Comparison of ENCODE assay signal across 25 cellular contexts in the genomic region with DNA sequence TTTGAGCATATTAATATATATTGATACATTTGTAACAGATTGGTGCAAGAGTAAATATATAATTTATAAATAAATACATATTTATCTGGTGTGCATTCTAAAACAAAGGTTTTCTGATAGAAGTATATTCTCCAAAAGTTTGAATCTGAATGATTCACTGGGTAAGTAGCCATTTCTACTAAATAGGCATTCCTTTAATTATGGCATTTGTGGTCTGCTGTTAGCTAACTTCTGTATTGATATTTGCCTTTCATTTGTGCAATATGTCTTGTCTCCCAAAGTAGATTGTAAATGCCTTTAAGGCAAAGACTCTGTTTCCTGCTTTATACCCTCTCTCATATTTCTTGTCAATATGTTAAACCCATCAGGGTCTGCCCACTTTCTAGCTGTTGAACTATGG. TPM values are rescaled to one million over a fixed set of nuclear protein-coding genes. Genes with fewer than 3 reads are reported as not detected.
DNase-seq lines count a peak whose midpoint lies in the region; ATAC-seq, FAIRE-seq and TF ChIP-seq lines count a peak whose summit lies in the region.
"Had no signal": no experiment of that assay in that cellular context is flagged by ENCODE, and none has a peak within 500 bp of the region (broad histone marks: within the 10 kb centered on the region; RNA-seq: fewer than 3 reads in every experiment).

No MANE protein-coding gene starts in this region.

- POLR2A ChIA-PET in IMR-90 (lab: Charles Lee; ENCODE audit: unreplicated experiment) = no interaction called here

- H3K36me3 ChIP-seq in IMR-90 (ENCODE audit: control insufficient read depth, insufficient read depth, low read length) (no peaks in the 10 kb centered on the region), bronchial epithelial cell (ENCODE audit: control insufficient read depth, insufficient read depth, low read length) (no peaks in the 10 kb centered on the region), osteoblast (ENCODE audit: insufficient read depth, low read length) (no peaks in the 10 kb centered on the region)

- ATAC-seq in IMR-90 (ENCODE audit: low read depth) = peak; percentile 27; the same call in 1 of the 2 replicates
- ATAC-seq: A549, HCT116, T-cell had no signal

- H3K18ac ChIP-seq in IMR-90 (ENCODE audit: low read depth, low read length) = no peak overlapping the region

- no peak overlapping the region for H2AK9ac ChIP-seq in IMR-90 (replicated peaks; ENCODE audit: low read depth, low read length, poor library complexity)

- no peaks in the 10 kb centered on the region for H3K9me3 ChIP-seq in IMR-90 (ENCODE audit: control insufficient read depth, insufficient read depth, low read length)
- H3K9me3 ChIP-seq in osteoblast (ENCODE audit: low read depth, low read length) = no peaks in the 10 kb centered on the region
- H3K9me3 ChIP-seq: A549 had no signal

- no peak overlapping the region for H3K9ac ChIP-seq in IMR-90 (ENCODE audit: low read depth, low read length)

- H3K27me3 ChIP-seq in IMR-90 (ENCODE audit: control insufficient read depth, insufficient read depth, low read length) = no peaks in the 10 kb centered on the region
- no peaks in the 10 kb centered on the region for H3K27me3 ChIP-seq in bronchial epithelial cell (ENCODE audit: control insufficient read depth, insufficient read depth, low read length)
- no peaks in the 10 kb centered on the region for H3K27me3 ChIP-seq in osteoblast (ENCODE audit: insufficient read depth, low read length)

- no peak overlapping the region for H2BK15ac ChIP-seq in IMR-90 (ENCODE audit: low read depth, low read length)

- H2BK20ac ChIP-seq in IMR-90 (ENCODE audit: low read depth, low read length) = no peak overlapping the region; the same call in 1 of the 2 replicates

- no peaks in the 10 kb centered on the region for H4K20me1 ChIP-seq in IMR-90 (ENCODE audit: insufficient read depth, low read length)
- H4K20me1 ChIP-seq in osteoblast (ENCODE audit: insufficient read depth, low read length) = no peaks in the 10 kb centered on the region

- peaks cover 3% of the 10 kb centered on the region; the same call in 1 of the 2 replicates for H3K4me1 ChIP-seq in IMR-90 (ENCODE audit: control insufficient read depth, insufficient read depth, low read length)
- H3K4me1 ChIP-seq in osteoblast (ENCODE audit: insufficient read depth, low read length) = peaks cover 19% of the 10 kb centered on the region
- H3K4me1 ChIP-seq: A549 had no signal

- TF ChIP-seq CTCF in IMR-90 (conservative IDR thresholded peaks at IDR 0.05; ENCODE audit: low read depth, low read length) (no peak), bronchial epithelial cell (IDR thresholded peaks at IDR 0.05; ENCODE audit: insufficient read depth, low read length, severe bottlenecking) (no peak), osteoblast (IDR thresholded peaks at IDR 0.05; ENCODE audit: extremely low read depth, low read depth, low read length) (no peak)

- H2AFZ ChIP-seq in IMR-90 (replicated peaks; ENCODE audit: low read length, poor library complexity) (no peak overlapping the region), osteoblast (ENCODE audit: low read length) (no peak overlapping the region)
- H2AFZ ChIP-seq: PC-9 had no signal

- DNase-seq in ELR (ENCODE audit: low read depth) (peak; percentile 57), IMR-90 (peak; percentile 30), bronchial epithelial cell (ENCODE audit: low read depth) (peak; percentile 22), osteoblast (ENCODE audit: insufficient read length, low spot score, missing footprints) (peak; percentile 65), DMS53 (lab: John Stamatoyannopoulos, UW) (no peak), GOT3 (lab: John Stamatoyannopoulos, UW) (no peak), glomerular visceral epithelial cell (ENCODE audit: extremely low spot score) (no peak)
- DNase-seq: C1 segment of cervical spinal cord; CD4-positive, alpha-beta memory T cell; COR-L47; DMS79; Karpas-422; NCI-H1105 treated with DMSO at 0.1 percent for 48 hours; NCI-H2029; NCI-H446; NCI-H524 treated with DMSO at 0.1 percent for 48 hours; NCI-H82; NK-92 treated with Interleukin-12 subunit alpha and Interleukin-12 subunit beta, amount 100 ng/mL, for 24 hours; RPMI8226; SHP77; T-cell had no signal

- H2AK5ac ChIP-seq in IMR-90 (ENCODE audit: low read depth, low read length) = no peak overlapping the region

- H3K27ac ChIP-seq in IMR-90 (ENCODE audit: insufficient read depth, low read length) (no peak overlapping the region), osteoblast (ENCODE audit: low read depth, low read length) (no peak overlapping the region)
- H3K27ac ChIP-seq: A549, PC-9 had no signal

- CTCF ChIA-PET in IMR-90 (lab: Yijun Ruan, JAX) = interaction anchor here (1.2 kb wide), 1 partner anchor 12 kb away, joined by 3 read pairs; no protein-coding TSS in a partner anchor

- H2BK120ac ChIP-seq in IMR-90 (ENCODE audit: low read depth, low read length) = no peak overlapping the region

- H3K79me1 ChIP-seq in IMR-90 (ENCODE audit: low read depth in 1 of 2, low read length in 2 of 2) = no peaks in the 10 kb centered on the region

- intact Hi-C loops in IMR-90 (cut with micrococcal nuclease) = no loop called here

- no peak overlapping the region for H3K4ac ChIP-seq in IMR-90 (ENCODE audit: low read depth, low read length)

- H4K8ac ChIP-seq in IMR-90 (ENCODE audit: low read depth in 2 of 2, low read length in 2 of 2) = no peak overlapping the region

- no peaks in the 10 kb centered on the region for H3K9me1 ChIP-seq in IMR-90 (ENCODE audit: insufficient read depth, low read length)

- TF ChIP-seq RAD21 in IMR-90 (IDR thresholded peaks at IDR 0.05; ENCODE audit: low read length) = no peak

- H2BK5ac ChIP-seq in IMR-90 (ENCODE audit: low read depth, low read length, poor library complexity, severe bottlenecking) = no peak overlapping the region

- H3K56ac ChIP-seq in IMR-90 (ENCODE audit: extremely low read depth, insufficient read depth, low read length) = no peak overlapping the region

- H3K4me2 ChIP-seq in IMR-90 (ENCODE audit: low read depth, low read length) = no peak overlapping the region
- no peak overlapping the region for H3K4me2 ChIP-seq in osteoblast (ENCODE audit: insufficient read depth, low read length)
- H3K4me2 ChIP-seq: A549, PC-9 had no signal

- no peak overlapping the region for H4K91ac ChIP-seq in IMR-90 (ENCODE audit: insufficient read depth, low read depth, low read length)

- no peak for TF ChIP-seq POLR2A in IMR-90 (IDR thresholded peaks at IDR 0.05; ENCODE audit: low read depth, low read length)

- no peak overlapping the region for H4K5ac ChIP-seq in IMR-90 (ENCODE audit: low read depth, low read length)

- H3K23ac ChIP-seq in IMR-90 (ENCODE audit: low read depth, low read length) = no peak overlapping the region

- FAIRE-seq in bronchial epithelial cell (lab: Jason Lieb, UNC) = no peak
- FAIRE-seq: A549, GM18507 had no signal

- no peak overlapping the region for H3K4me3 ChIP-seq in IMR-90 (ENCODE audit: insufficient read depth, low read depth, low read length)
- no peak overlapping the region for H3K4me3 ChIP-seq in bronchial epithelial cell (ENCODE audit: low read depth, low read length)
- H3K4me3 ChIP-seq in osteoblast (ENCODE audit: insufficient read depth, low read length) = no peak overlapping the region
- H3K4me3 ChIP-seq: A549, PC-9 had no signal

- no TSS peak for BruUV-seq in IMR-90 (replicated peaks; lab: Mats Ljungman, UMichigan)

- in situ Hi-C loops in IMR-90 (cut with MboI; ENCODE audit: low sequenced_read_pairs) = no loop called here

- H3K79me2 ChIP-seq in osteoblast (ENCODE audit: insufficient read depth, low read length) = no peaks in the 10 kb centered on the region

- dilution Hi-C loops in IMR-90 (cut with HindIII; ENCODE audit: low sequenced_read_pairs, unreplicated experiment) = no loop called here

- H3K14ac ChIP-seq in IMR-90 (replicated peaks; ENCODE audit: low read depth, low read length) = no peak overlapping the region

TF ChIP-seq in IMR-90, 13 proteins besides CTCF, POLR2A, EP300 and RAD21:
- TF ChIP-seq MAZ (IDR thresholded peaks at IDR 0.05; ENCODE audit: borderline replicate concordance, low read depth, low read length) (no peak), NFE2L2 (IDR thresholded peaks at IDR 0.05; ENCODE audit: low read depth, low read length) (no peak), RCOR1 (IDR thresholded peaks at IDR 0.05; ENCODE audit: insufficient replicate concordance, low read length) (no peak), FOS (IDR thresholded peaks at IDR 0.05; ENCODE audit: low read depth, low read length) (no peak), CEBPB (IDR thresholded peaks at IDR 0.05; ENCODE audit: low read depth, low read length) (no peak), MXI1 (IDR thresholded peaks at IDR 0.05; ENCODE audit: borderline replicate concordance, low read depth, low read length) (no peak), SMC3 (IDR thresholded peaks at IDR 0.05; ENCODE audit: low read depth, low read length) (no peak), CHD1 (IDR thresholded peaks at IDR 0.05; ENCODE audit: low read depth, low read length) (no peak), RFX5 (IDR thresholded peaks at IDR 0.05; ENCODE audit: low read depth, low read length) (no peak), BHLHE40 (IDR thresholded peaks at IDR 0.05; ENCODE audit: low read depth, low read length) (no peak), MAFK (IDR thresholded peaks at IDR 0.05; ENCODE audit: low read depth, low read length) (no peak)
- TF ChIP-seq, protein P1, sequence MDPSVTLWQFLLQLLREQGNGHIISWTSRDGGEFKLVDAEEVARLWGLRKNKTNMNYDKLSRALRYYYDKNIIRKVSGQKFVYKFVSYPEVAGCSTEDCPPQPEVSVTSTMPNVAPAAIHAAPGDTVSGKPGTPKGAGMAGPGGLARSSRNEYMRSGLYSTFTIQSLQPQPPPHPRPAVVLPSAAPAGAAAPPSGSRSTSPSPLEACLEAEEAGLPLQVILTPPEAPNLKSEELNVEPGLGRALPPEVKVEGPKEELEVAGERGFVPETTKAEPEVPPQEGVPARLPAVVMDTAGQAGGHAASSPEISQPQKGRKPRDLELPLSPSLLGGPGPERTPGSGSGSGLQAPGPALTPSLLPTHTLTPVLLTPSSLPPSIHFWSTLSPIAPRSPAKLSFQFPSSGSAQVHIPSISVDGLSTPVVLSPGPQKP (IDR thresholded peaks at IDR 0.05; ENCODE audit: borderline replicate concordance, low read depth, low read length) = no peak
- TF ChIP-seq, protein P2, sequence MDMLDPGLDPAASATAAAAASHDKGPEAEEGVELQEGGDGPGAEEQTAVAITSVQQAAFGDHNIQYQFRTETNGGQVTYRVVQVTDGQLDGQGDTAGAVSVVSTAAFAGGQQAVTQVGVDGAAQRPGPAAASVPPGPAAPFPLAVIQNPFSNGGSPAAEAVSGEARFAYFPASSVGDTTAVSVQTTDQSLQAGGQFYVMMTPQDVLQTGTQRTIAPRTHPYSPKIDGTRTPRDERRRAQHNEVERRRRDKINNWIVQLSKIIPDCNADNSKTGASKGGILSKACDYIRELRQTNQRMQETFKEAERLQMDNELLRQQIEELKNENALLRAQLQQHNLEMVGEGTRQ (IDR thresholded peaks at IDR 0.05; ENCODE audit: low read depth, low read length) = no peak
TF ChIP-seq in IMR-90: peak in this region for 0.

RNA-seq across cellular contexts. Expression of a gene that starts 11.1 kb away (rescaled TPM):
- total RNA-seq in IMR-90 (2012; rRNA removed) (125 and 140 TPM in 2 replicates), bronchial epithelial cell (7.1 and 13.7 TPM in 2 replicates), osteoblast (88.4 and 94.1 TPM in 2 replicates)
- polyA plus RNA-seq in IMR-90 (2012; rRNA removed) = 41.0 and 43.7 TPM in 2 replicates
- polyA plus RNA-seq in IMR-90 (2012; cell fraction: cytosol; rRNA removed) = 13.5 and 19.6 TPM in 2 replicates
- 21.1 and 46.7 TPM in 2 replicates for polyA plus RNA-seq in IMR-90 (2012; cell fraction: nucleus; rRNA removed; ENCODE audit: low replicate concordance)

Comparison
In these comparisons a context has a peak if more than half of its experiments do, and no peak if none do; other contexts are left out.
1. DNase-seq: peak in ELR (single experiment), IMR-90 (single experiment), bronchial epithelial cell (single experiment) and osteoblast (single experiment); none in DMS53 (single experiment), GOT3 (single experiment) and glomerular visceral epithelial cell (single experiment).